Comparison of ENCODE assay signal across 17 cellular contexts in the genomic region with DNA sequence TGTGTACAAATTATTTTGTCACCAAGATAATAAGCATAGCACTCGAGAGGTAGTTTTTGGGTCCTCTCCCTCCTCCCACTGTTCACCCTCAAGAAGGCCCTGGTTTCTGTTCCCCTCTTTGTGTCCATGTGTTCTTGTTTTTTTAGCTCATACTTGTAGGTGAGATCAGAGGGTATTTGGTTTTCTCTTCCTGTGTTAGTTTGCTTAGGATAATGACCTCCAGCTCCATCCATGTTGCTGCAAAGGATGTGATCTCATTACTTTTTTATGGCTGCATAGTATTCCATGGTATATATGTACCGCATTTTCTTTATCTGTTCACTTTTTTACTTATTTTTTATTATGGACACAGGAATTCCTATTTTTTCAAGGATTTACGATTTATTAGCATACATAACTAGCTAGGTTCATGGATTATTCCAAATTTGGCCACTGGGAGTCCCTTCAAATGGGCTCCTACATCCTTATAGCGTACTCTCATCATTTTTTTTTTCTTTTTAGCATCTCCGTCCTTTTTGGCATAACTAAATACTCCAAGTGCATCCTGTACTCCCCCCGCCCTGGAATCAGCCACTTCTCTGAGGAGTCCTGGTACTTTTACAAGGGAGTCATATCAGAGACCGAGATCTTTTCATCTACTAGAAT. TPM values are rescaled to one million over a fixed set of nuclear protein-coding genes. Genes with fewer than 3 reads are reported as not detected.
DNase-seq lines count a peak whose midpoint lies in the region; TF ChIP-seq lines count a peak whose summit lies in the region.
"Had no signal": no experiment of that assay in that cellular context is flagged by ENCODE, and none has a peak within 500 bp of the region (broad histone marks: within the 10 kb centered on the region; RNA-seq: fewer than 3 reads in every experiment).

No MANE protein-coding gene starts in this region.

- H3K79me2 ChIP-seq in OCI-LY1 (ENCODE audit: insufficient read depth, low read length), result no peaks in the 10 kb centered on the region

- H2BK120ac ChIP-seq in neuronal stem cell (ENCODE audit: low read depth, low read length), result no peak overlapping the region

- H3K18ac ChIP-seq in neuronal stem cell (ENCODE audit: low read length), result no peak overlapping the region

- 96 to 99% methylated on average over 6 to 7 of the region's 7 CpGs for WGBS in endodermal cell (ENCODE audit: insufficient coverage in 1 of 2, insufficient read length in 1 of 2), 2 experiments
- WGBS in neuronal stem cell (ENCODE audit: extremely low coverage in 2 of 2, insufficient read length in 2 of 2, insufficient replicate concordance in 1 of 2), 2 donors, result no CpG with 5 or more reads among the region's 7 CpGs

- no peak overlapping the region for H3K23ac ChIP-seq in neuronal stem cell (ENCODE audit: low read depth, low read length, poor library complexity)

- H3K9me3 ChIP-seq in OCI-LY1 (ENCODE audit: low read length), result no peaks in the 10 kb centered on the region
- H3K9me3 ChIP-seq in endodermal cell (ENCODE audit: control insufficient read depth, low read length), result peaks cover 6% of the 10 kb centered on the region
- peaks cover 0 to 8% of the 10 kb centered on the region in 2 donors for H3K9me3 ChIP-seq in neuronal stem cell (replicated peaks in 1 of 2; ENCODE audit: control insufficient read depth in 2 of 2, insufficient read depth in 1 of 2, low read depth in 1 of 2, low read length in 2 of 2)
- H3K9me3 ChIP-seq: SJSA1, transverse colon had no signal

- peaks cover 3% of the 10 kb centered on the region for H3K4me1 Mint-ChIP-seq in endodermal cell

- H3K4me3 ChIP-seq in OCI-LY1 (ENCODE audit: low read depth, low read length, poor library complexity, severe bottlenecking), result no peak overlapping the region
- no peak overlapping the region for H3K4me3 ChIP-seq in endodermal cell (ENCODE audit: low read length)
- H3K4me3 ChIP-seq in retinal pigment epithelial cell (ENCODE audit: low read length), result no peak overlapping the region
- H3K4me3 ChIP-seq in neuronal stem cell (ENCODE audit: low read length in 2 of 2), result no peak overlapping the region
- H3K4me3 ChIP-seq: SJSA1, transverse colon had no signal

- H3F3A ChIP-seq in OCI-LY1 (ENCODE audit: insufficient read depth, low read length), result no peaks in the 10 kb centered on the region

- H3K27ac ChIP-seq in OCI-LY1 (ENCODE audit: low read depth, low read length, poor library complexity, severe bottlenecking) (no peak overlapping the region), endodermal cell (ENCODE audit: low read depth, low read length) (no peak overlapping the region), neuronal stem cell (replicated peaks; ENCODE audit: low read length) (no peak overlapping the region)
- H3K27ac ChIP-seq: SJSA1, transverse colon had no signal

- H3K4ac ChIP-seq in neuronal stem cell (ENCODE audit: low read length), result no peak overlapping the region

- H2AFZ ChIP-seq in OCI-LY1 (ENCODE audit: low read length) (no peak overlapping the region), neuronal stem cell (ENCODE audit: low read length) (no peak overlapping the region)

- H3K9ac ChIP-seq in OCI-LY1 (ENCODE audit: low read length), result no peak overlapping the region
- no peak overlapping the region for H3K9ac ChIP-seq in endodermal cell (ENCODE audit: extremely low read depth, low read length, poor library complexity, severe bottlenecking)
- H3K9ac ChIP-seq in neuronal stem cell (ENCODE audit: low read depth, low read length, poor library complexity), result no peak overlapping the region

- H3K4me2 ChIP-seq in OCI-LY1 (ENCODE audit: low read length) (no peak overlapping the region), neuronal stem cell (ENCODE audit: insufficient read depth, low read length, poor library complexity, severe bottlenecking) (no peak overlapping the region)

- no peak overlapping the region for H2BK15ac ChIP-seq in neuronal stem cell (ENCODE audit: low read length)

- DNase-seq in NCI-H2171 treated with DMSO at 0.1 percent for 48 hours (lab: John Stamatoyannopoulos, UW) (peak; percentile 3), NCI-H2171 (lab: John Stamatoyannopoulos, UW) (no peak), endodermal cell (no peak), retinal pigment epithelial cell (ENCODE audit: low read depth) (no peak), OCI-M1 (lab: John Stamatoyannopoulos, UW) (no peak), neuronal stem cell (ENCODE audit: low spot score) (no peak)
- DNase-seq in activated CD4-positive, alpha-beta T cell treated with anti-CD3 and anti-CD28 coated beads, Interleukin-2, amount 50 U/mL, for 1 hour, result no peak
- DNase-seq: activated CD4-positive, CD25-positive, alpha-beta regulatory T cell treated with anti-CD3 and anti-CD28 coated beads, Interleukin-2, amount 50 U/mL, for 72 hours; erythroblast; NCI-H69; transverse colon had no signal

- peaks cover 66% of the 10 kb centered on the region for H3K36me3 ChIP-seq in OCI-LY1 (ENCODE audit: insufficient read depth, low read length)
- H3K36me3 ChIP-seq in endodermal cell (ENCODE audit: control insufficient read depth, insufficient read depth, low read length), result peaks cover 75% of the 10 kb centered on the region
- H3K36me3 ChIP-seq in neuronal stem cell (replicated peaks in 1 of 2; ENCODE audit: control insufficient read depth in 2 of 2, insufficient read depth in 2 of 2, low read length in 2 of 2), result peaks cover 6 to 95% of the 10 kb centered on the region in 2 donors

- no peak overlapping the region for H3K14ac ChIP-seq in neuronal stem cell (ENCODE audit: low read length)

- no peak overlapping the region for H2AK5ac ChIP-seq in neuronal stem cell (ENCODE audit: low read depth, low read length)

- H3K4me1 ChIP-seq in OCI-LY1 (ENCODE audit: insufficient read depth, low read length, severe bottlenecking) (no peaks in the 10 kb centered on the region), endodermal cell (ENCODE audit: control insufficient read depth, insufficient read depth, low read length) (no peaks in the 10 kb centered on the region), neuronal stem cell (ENCODE audit: control insufficient read depth in 2 of 2, insufficient read depth in 1 of 2, low read depth in 1 of 2, low read length in 2 of 2) (no peaks in the 10 kb centered on the region)
- H3K4me1 ChIP-seq: SJSA1, transverse colon had no signal

- no peak overlapping the region for H4K91ac ChIP-seq in neuronal stem cell (ENCODE audit: low read depth, low read length, poor library complexity)

- no peak overlapping the region for H4K8ac ChIP-seq in neuronal stem cell (ENCODE audit: low read depth, low read length)

- H3K4me3 Mint-ChIP-seq in endodermal cell, result no peak overlapping the region

- TF ChIP-seq CTCF in OCI-LY1 (IDR thresholded peaks at IDR 0.05; ENCODE audit: low read length) (peak; percentile 13; the same call in 1 of the 2 replicates), endodermal cell (conservative IDR thresholded peaks at IDR 0.05) (peak; percentile 65), retinal pigment epithelial cell (conservative IDR thresholded peaks at IDR 0.05; ENCODE audit: low read depth, low read length) (peak; percentile 39)

- no peaks in the 10 kb centered on the region for H3K27me3 Mint-ChIP-seq in endodermal cell (ENCODE audit: insufficient read depth)

- no peaks in the 10 kb centered on the region for H3K9me2 ChIP-seq in OCI-LY1 (ENCODE audit: low read depth, low read length)

- H4K20me1 ChIP-seq in OCI-LY1 (ENCODE audit: insufficient read depth, low read length), result no peaks in the 10 kb centered on the region

- H3K27ac Mint-ChIP-seq in endodermal cell, result no peak overlapping the region
- H3K27ac Mint-ChIP-seq: activated T-helper 2 cell treated with anti-CD3 and anti-CD28 coated beads, Interferon-gamma antibody, Interleukin-2, Interleukin-4, amounts not matched to agents 10 μg/mL and 5 μg/mL and 100 μg/mL, durations not matched to agents 14 hours and 24 hours and 36 hours had no signal

- H3K27me3 ChIP-seq in OCI-LY1 (ENCODE audit: insufficient read depth, low read length) (no peaks in the 10 kb centered on the region), endodermal cell (ENCODE audit: control insufficient read depth, insufficient read depth, low read length, poor library complexity, severe bottlenecking) (no peaks in the 10 kb centered on the region), neuronal stem cell (ENCODE audit: control insufficient read depth in 3 of 3, insufficient read depth in 3 of 3, low read depth in 1 of 3, low read length in 3 of 3) (no peaks in the 10 kb centered on the region)
- H3K27me3 ChIP-seq: SJSA1, transverse colon had no signal

- no peak overlapping the region for H2BK12ac ChIP-seq in neuronal stem cell (ENCODE audit: low read length)

- H3K9me3 Mint-ChIP-seq in endodermal cell, result peaks cover 6% of the 10 kb centered on the region
- H3K9me3 Mint-ChIP-seq: activated T-helper 2 cell treated with anti-CD3 and anti-CD28 coated beads, Interferon-gamma antibody, Interleukin-2, Interleukin-4, amounts not matched to agents 10 μg/mL and 5 μg/mL and 100 μg/mL, durations not matched to agents 14 hours and 24 hours and 36 hours had no signal

- no peaks in the 10 kb centered on the region for H3K79me1 ChIP-seq in neuronal stem cell (ENCODE audit: low read depth, low read length)

- H3K36me3 Mint-ChIP-seq in endodermal cell (ENCODE audit: low read depth), result peaks cover 64% of the 10 kb centered on the region

- no peak overlapping the region for H2BK5ac ChIP-seq in neuronal stem cell (ENCODE audit: low read length)

RNA-seq across cellular contexts. Expression of a gene that starts 7.3 kb away (rescaled TPM):
- total RNA-seq in endodermal cell, result 10 to 100 TPM; 26.9 to 31.6 TPM
- 21.1 TPM for polyA plus RNA-seq in endodermal cell (2013, experiment 1 of 2)
- 18.1 TPM for polyA plus RNA-seq in endodermal cell (2013, experiment 2 of 2)
- 17.2 TPM for polyA plus RNA-seq in neuronal stem cell (2013, experiment 1 of 2)
- polyA plus RNA-seq in neuronal stem cell (2013, experiment 2 of 2), result 16.4 TPM

RNA-seq across cellular contexts. Expression of a gene that starts 7.4 kb away (rescaled TPM):
- total RNA-seq in endodermal cell, result 10 to 100 TPM; 66.7 to 68.6 TPM
- 57.3 TPM for polyA plus RNA-seq in endodermal cell (2013, experiment 1 of 2)
- 57.2 TPM for polyA plus RNA-seq in endodermal cell (2013, experiment 2 of 2)
- 37.1 TPM for polyA plus RNA-seq in neuronal stem cell (2013, experiment 1 of 2)
- 34.4 TPM for polyA plus RNA-seq in neuronal stem cell (2013, experiment 2 of 2)

RNA-seq across cellular contexts. Expression of a gene that starts 38.2 kb away (rescaled TPM):
- total RNA-seq in endodermal cell, result not detected
- not detected for polyA plus RNA-seq in endodermal cell (2013, experiment 1 of 2)
- polyA plus RNA-seq in endodermal cell (2013, experiment 2 of 2), result not detected
- polyA plus RNA-seq in neuronal stem cell (2013, experiment 1 of 2), result not detected
- not detected for polyA plus RNA-seq in neuronal stem cell (2013, experiment 2 of 2)
- total RNA-seq: activated T-helper 2 cell treated with anti-CD3 and anti-CD28 coated beads, Interferon-gamma antibody, Interleukin-2, Interleukin-4, amounts not matched to agents 10 μg/mL and 5 μg/mL and 100 μg/mL, durations not matched to agents 14 hours and 24 hours and 36 hours; cardiac septum; myocyte; SJSA1; skeletal muscle tissue; transverse colon had no signal

Comparison
In these comparisons a context has a peak if more than half of its experiments do, and no peak if none do; other contexts are left out.
1. CTCF ChIP-seq: peak in every context shown above with its lines; median percentile 65 in endodermal cell; 39 in retinal pigment epithelial cell; 13 in OCI-LY1.